In genomic region chr2:9174771-9175441, GRCh38 we compare ENCODE assay signal across 9 cellular contexts. TPM values are rescaled to one million over a fixed set of nuclear protein-coding genes. Genes with fewer than 3 reads are reported as not detected.
A peak's percentile ranks its signal among the peaks of the same experiment; 100 is the strongest.
DNase-seq lines count a peak whose midpoint lies in the region; ATAC-seq and TF ChIP-seq lines count a peak whose summit lies in the region.
"Had no signal": no experiment of that assay in that cellular context is flagged by ENCODE, and none has a peak within 500 bp of the region (broad histone marks: within the 10 kb centered on the region; RNA-seq: fewer than 3 reads in every experiment).

No MANE protein-coding gene starts in this region.

- H3K4me1 ChIP-seq in HCT116 (ENCODE audit: control insufficient read depth in 1 of 2, insufficient read depth in 2 of 2, low read length in 2 of 2): peaks cover 37 to 55% of the 10 kb centered on the region in 2 experiments
- peaks cover 20% of the 10 kb centered on the region for H3K4me1 ChIP-seq in Panc1 (ENCODE audit: control insufficient read depth, insufficient read depth, low read length)

- no peak for TF ChIP-seq POLR2A in HCT116 (IDR thresholded peaks at IDR 0.05; ENCODE audit: borderline replicate concordance, extremely low read depth, insufficient read depth, insufficient read length)

- TF ChIP-seq CTCF in HCT116 (IDR thresholded peaks at IDR 0.05 in 2 of 3, conservative IDR thresholded peaks at IDR 0.05 in 1 of 3; ENCODE audit: borderline replicate concordance in 1 of 3, insufficient read depth in 1 of 3, low read depth in 2 of 3, low read length in 2 of 3) (no peak), Panc1 (IDR thresholded peaks at IDR 0.05) (no peak), fibroblast of the aortic adventitia (IDR thresholded peaks at IDR 0.05; ENCODE audit: insufficient read depth, low read length) (no peak)

- H3K36me3 Mint-ChIP-seq in activated T-cell treated with anti-CD3 and anti-CD28 coated beads, Interleukin-2, amount 50 U/mL, for 24 hours (ENCODE audit: low read depth): no peaks in the 10 kb centered on the region

- H4K20me1 ChIP-seq in HCT116 (ENCODE audit: insufficient read depth): no peaks in the 10 kb centered on the region

- POLR2A ChIA-PET in HCT116 (lab: Charles Lee) (interaction anchor here (0.5 to 1.2 kb wide), 2 partner anchors 11 to 83 kb away, joined by 3 to 4 read pairs; no protein-coding TSS in a partner anchor), Panc1 (lab: Charles Lee) (interaction anchor here (1.0 kb wide), 1 partner anchor 30 kb away, joined by 4 read pairs; no protein-coding TSS in a partner anchor)

- H3K4me1 Mint-ChIP-seq in activated T-cell treated with anti-CD3 and anti-CD28 coated beads, Interleukin-2, amount 50 U/mL, for 24 hours (ENCODE audit: low read depth): no peaks in the 10 kb centered on the region

- in situ Hi-C loops in Panc1 (cut with HindIII; ENCODE audit: low pct_unique_long_range_greater_than_20kb, low sequenced_read_pairs): no loop called here

- no peak for TF ChIP-seq RAD21 in HCT116 (IDR thresholded peaks at IDR 0.05; ENCODE audit: low read depth)

- no peak overlapping the region for H3K9ac ChIP-seq in HCT116 (ENCODE audit: low read length)

- no peaks in the 10 kb centered on the region for H3K9me2 ChIP-seq in HCT116 (ENCODE audit: insufficient read depth)

- ATAC-seq in HCT116 (no peak), Panc1 (no peak; the same call in 1 of the 2 replicates), HG02759 (IDR thresholded peaks at IDR 0.05; ENCODE audit: unreplicated experiment) (no peak), GM19452 (IDR thresholded peaks at IDR 0.05; ENCODE audit: unreplicated experiment) (no peak)
- ATAC-seq: left colon had no signal

- H2AFZ ChIP-seq in HCT116 (ENCODE audit: low read depth, low read length, poor library complexity, severe bottlenecking): peak overlapping the region; percentile 86

- DNase-seq in A172 (ENCODE audit: low spot score): peak; percentile 92
- no peak for DNase-seq in HCT116 (ENCODE audit: low read depth, low spot score)
- DNase-seq in Panc1 (ENCODE audit: low read depth, low spot score): no peak
- peak; percentile 59 for DNase-seq in fibroblast of the aortic adventitia (ENCODE audit: low read depth)
- no peak for DNase-seq in RPMI8226
- no peak for DNase-seq in activated T-cell treated with anti-CD3 and anti-CD28 coated beads, Interleukin-2, amount 50 U/mL, for 24 hours
- DNase-seq: left colon had no signal

- BruUV-seq in HCT116 (replicated peaks; lab: Mats Ljungman, UMichigan): no TSS peak
- BruUV-seq in Panc1 (replicated peaks; lab: Mats Ljungman, UMichigan): no TSS peak

- RAD21 ChIA-PET in HCT116 (lab: Charles Lee; ENCODE audit: low non-redundant PET in 1 of 2, low total read pairs in 2 of 2, uncharacterized antibody in 2 of 2, unreplicated experiment in 2 of 2): interaction anchor here (0.6 kb wide), 2 partner anchors 65 to 159 kb away, joined by 4 read pairs; no protein-coding TSS in a partner anchor

- peak overlapping the region; percentile 44 for H3K4me2 ChIP-seq in HCT116 (ENCODE audit: low read length)

- H3K79me2 ChIP-seq in HCT116 (ENCODE audit: insufficient read depth, low read length): no peaks in the 10 kb centered on the region

- H3K27me3 ChIP-seq in HCT116 (ENCODE audit: insufficient read depth, low read length): no peaks in the 10 kb centered on the region
- H3K27me3 ChIP-seq in Panc1 (ENCODE audit: control insufficient read depth, insufficient read depth, low read length): no peaks in the 10 kb centered on the region

- no peak overlapping the region for H3K27ac Mint-ChIP-seq in activated T-cell treated with anti-CD3 and anti-CD28 coated beads, Interleukin-2, amount 50 U/mL, for 24 hours

- no peaks in the 10 kb centered on the region for H3K9me3 ChIP-seq in HCT116 (ENCODE audit: control insufficient read depth in 1 of 2, insufficient read depth in 1 of 2, low read depth in 1 of 2, low read length in 2 of 2)
- no peaks in the 10 kb centered on the region for H3K9me3 ChIP-seq in Panc1 (ENCODE audit: control insufficient read depth, insufficient read depth, low read depth, low read length)

- no peaks in the 10 kb centered on the region for H3K9me3 Mint-ChIP-seq in activated T-cell treated with anti-CD3 and anti-CD28 coated beads, Interleukin-2, amount 50 U/mL, for 24 hours

- peaks cover 34% of the 10 kb centered on the region for H3K27me3 Mint-ChIP-seq in activated T-cell treated with anti-CD3 and anti-CD28 coated beads, Interleukin-2, amount 50 U/mL, for 24 hours

- intact Hi-C loops in HCT116 (cut with micrococcal nuclease) (no loop called here), Panc1 (cut with micrococcal nuclease; ENCODE audit: unreplicated experiment) (no loop called here)

- H3K36me3 ChIP-seq in HCT116 (ENCODE audit: control insufficient read depth in 1 of 2, insufficient read depth in 2 of 2, low read length in 2 of 2) (no peaks in the 10 kb centered on the region), Panc1 (ENCODE audit: control insufficient read depth, insufficient read depth, low read length) (no peaks in the 10 kb centered on the region)

- CTCF ChIA-PET in HCT116 (lab: Charles Lee): interaction anchor here (1.6 kb wide), 1 partner anchor 9 kb away, joined by 3 read pairs; no protein-coding TSS in a partner anchor
- CTCF ChIA-PET in Panc1 (lab: Charles Lee): no interaction called here

- no peak overlapping the region for H3K4me3 Mint-ChIP-seq in activated T-cell treated with anti-CD3 and anti-CD28 coated beads, Interleukin-2, amount 50 U/mL, for 24 hours

- no peak overlapping the region for H3K4me3 ChIP-seq in HCT116 (replicated peaks in 1 of 2; ENCODE audit: low read depth in 1 of 2, low read length in 2 of 2)
- no peak overlapping the region for H3K4me3 ChIP-seq in Panc1 (ENCODE audit: low read depth in 2 of 2, low read length in 2 of 2)
- H3K4me3 ChIP-seq in fibroblast of the aortic adventitia (ENCODE audit: low read depth, low read length): no peak overlapping the region

- H3K27ac ChIP-seq in HCT116 (ENCODE audit: low read depth, low read length) (no peak overlapping the region), Panc1 (ENCODE audit: low read length) (peak overlapping the region; percentile 34; the same call in 1 of the 2 replicates)

TF ChIP-seq in HCT116, 20 proteins besides CTCF, POLR2A, EP300 and RAD21:
- 0 out of 2 replicates have a peak, but pooled peaks have one; percentile 16 for TF ChIP-seq SP1 (IDR thresholded peaks at IDR 0.05; ENCODE audit: low read depth)
- 0 out of 2 replicates have a peak, but pooled peaks have one; percentile 26 for TF ChIP-seq FOSL1 (IDR thresholded peaks at IDR 0.05; ENCODE audit: low read depth)
- no peak for TF ChIP-seq ELF1 (IDR thresholded peaks at IDR 0.05; ENCODE audit: borderline replicate concordance, low read depth)
- no peak for TF ChIP-seq SIN3A (IDR thresholded peaks at IDR 0.05; ENCODE audit: low read depth)
- peak; percentile 25; the same call in 1 of the 2 replicates for TF ChIP-seq JUND (IDR thresholded peaks at IDR 0.05)
- 0 out of 2 replicates have a peak, but pooled peaks have one; percentile 40 for TF ChIP-seq MAX (IDR thresholded peaks at IDR 0.05)
- TF ChIP-seq SRF (IDR thresholded peaks at IDR 0.05; ENCODE audit: low read depth): no peak

RNA-seq across cellular contexts. Expression of gene ASAP2, which starts 31.7 kb away (rescaled TPM):
- total RNA-seq in A172 (2014; rRNA removed; shearing (Covaris generic)): 20.4 and 24.4 TPM in 2 replicates
- total RNA-seq in HCT116 (2021; ENCODE audit: unreplicated experiment) (16.5 TPM), Panc1 (2021; ENCODE audit: unreplicated experiment) (107 TPM), fibroblast of the aortic adventitia (ENCODE audit: low replicate concordance) (37.1 and 76.4 TPM in 2 replicates)
- polyA plus RNA-seq in HCT116 (2012): 9.2 and 10.0 TPM in 2 replicates
- polyA plus RNA-seq in Panc1 (2012; ENCODE audit: insufficient read length): 57.3 TPM

Comparison
In these comparisons a context has a peak if more than half of its experiments do, and no peak if none do; other contexts are left out.
1. DNase-seq: peak in A172 (single experiment) and fibroblast of the aortic adventitia (single experiment); none in HCT116 (single experiment), Panc1 (single experiment), RPMI8226 (single experiment) and activated T-cell treated with anti-CD3 and anti-CD28 coated beads, Interleukin-2, amount 50 U/mL, for 24 hours (single experiment).